Comparison of ENCODE assay signal across 8 cellular contexts in the genomic region with DNA sequence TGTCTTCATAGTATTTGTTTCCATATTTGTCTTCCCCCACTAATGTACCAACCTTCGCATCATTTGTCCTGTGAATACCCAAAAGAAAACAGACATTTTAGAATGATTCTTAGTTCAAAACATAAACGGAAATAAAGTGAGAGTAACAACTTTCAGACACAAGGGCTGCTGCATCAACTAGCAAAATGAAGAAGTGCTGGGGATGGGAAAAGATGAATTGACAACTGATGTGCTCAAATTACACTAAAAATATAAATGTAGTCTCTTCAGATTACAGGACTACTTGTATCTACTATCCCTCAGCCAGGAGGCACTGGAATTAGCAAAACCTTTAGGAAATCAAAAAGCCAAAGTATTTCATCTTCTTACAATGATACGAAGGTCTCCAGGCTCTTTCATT. TPM values are rescaled to one million over a fixed set of nuclear protein-coding genes. Genes with fewer than 3 reads are reported as not detected.
A peak's percentile ranks its signal among the peaks of the same experiment; 100 is the strongest.
DNase-seq lines count a peak whose midpoint lies in the region; ATAC-seq, FAIRE-seq and TF ChIP-seq lines count a peak whose summit lies in the region.

No MANE protein-coding gene starts in this region.

- 17 to 23% methylated on average over 3 of the region's 3 CpGs for WGBS in testis, 2 donors

- H3K4me1 Mint-ChIP-seq in activated CD4-positive, alpha-beta T cell treated with anti-CD3 and anti-CD28 coated beads, Interleukin-2, amount 10 ng/mL, durations not matched to agents 7 days and 5 days: peaks cover 61% of the 10 kb centered on the region
- peaks cover 32% of the 10 kb centered on the region for H3K4me1 Mint-ChIP-seq in activated T-helper 17 cell treated with anti-CD3 and anti-CD28 coated beads, Interleukin-2, amount 50 U/mL, for 72 hours

- H3K27ac ChIP-seq in kidney (ENCODE audit: low read depth in 2 of 2, low read length in 2 of 2) (no peak overlapping the region), testis (peak overlapping the region; percentile 59 to 91)

- no peaks in the 10 kb centered on the region for H3K36me3 ChIP-seq in kidney (ENCODE audit: control insufficient read depth in 1 of 2, insufficient read depth in 2 of 2, low read length in 2 of 2)
- no peaks in the 10 kb centered on the region for H3K36me3 ChIP-seq in testis (ENCODE audit: low read depth, missing control alignments)

- intact Hi-C loops in kidney (cut with DNase I): no loop called here
- intact Hi-C loops in testis (cut with DNase I; ENCODE audit: low total_unique reads): no loop called here
- intact Hi-C loops in head of caudate nucleus (cut with DNase I): no loop called here

- TF ChIP-seq POLR2A in testis (IDR thresholded peaks at IDR 0.05): no peak

- H3K36me3 Mint-ChIP-seq in activated CD4-positive, alpha-beta T cell treated with anti-CD3 and anti-CD28 coated beads, Interleukin-2, amount 10 ng/mL, durations not matched to agents 7 days and 5 days (ENCODE audit: low read depth): peaks cover 55% of the 10 kb centered on the region
- H3K36me3 Mint-ChIP-seq in activated T-helper 17 cell treated with anti-CD3 and anti-CD28 coated beads, Interleukin-2, amount 50 U/mL, for 72 hours (ENCODE audit: low read depth): peaks cover 56% of the 10 kb centered on the region

- ATAC-seq in activated T-helper 17 cell treated with anti-CD3 and anti-CD28 coated beads, Interleukin-2, amount 50 U/mL, for 72 hours (replicated peaks): peak; percentile 12

- H3K27ac Mint-ChIP-seq in activated CD4-positive, alpha-beta T cell treated with anti-CD3 and anti-CD28 coated beads, Interleukin-2, amount 10 ng/mL, durations not matched to agents 7 days and 5 days: peak overlapping the region; percentile 92
- H3K27ac Mint-ChIP-seq in activated T-helper 17 cell treated with anti-CD3 and anti-CD28 coated beads, Interleukin-2, amount 50 U/mL, for 72 hours: peak overlapping the region; percentile 97

- peaks cover 0 to 12% of the 10 kb centered on the region in 2 donors for H3K4me1 ChIP-seq in kidney (ENCODE audit: control insufficient read depth in 1 of 2, insufficient read depth in 1 of 2, low read depth in 1 of 2, low read length in 2 of 2)
- no peaks in the 10 kb centered on the region for H3K4me1 ChIP-seq in testis

- POLR2A ChIA-PET in activated CD4-positive, alpha-beta T cell treated with anti-CD3 and anti-CD28 coated beads, Interleukin-2, amount 10 ng/mL, durations not matched to agents 7 days and 5 days (lab: Charles Lee): interaction anchor here (0.6 kb wide), 1 partner anchor 1011 kb away, joined by 3 read pairs; no protein-coding TSS in a partner anchor

- peak overlapping the region; percentile 74 to 97 for H3K9ac ChIP-seq in kidney (ENCODE audit: low read length in 2 of 2)

- H3K9me3 ChIP-seq in kidney (ENCODE audit: control insufficient read depth in 1 of 2, low read length in 2 of 2): no peaks in the 10 kb centered on the region
- H3K9me3 ChIP-seq in testis: no peaks in the 10 kb centered on the region

- CTCF ChIA-PET in activated CD4-positive, alpha-beta T cell treated with anti-CD3 and anti-CD28 coated beads, Interleukin-2, amount 10 ng/mL, durations not matched to agents 7 days and 5 days (lab: Charles Lee): interaction anchor here (1.3 to 1.9 kb wide), 2 partner anchors 9 to 12 kb away, joined by 4 to 14 read pairs; no protein-coding TSS in a partner anchor

- H3K9me3 Mint-ChIP-seq in activated CD4-positive, alpha-beta T cell treated with anti-CD3 and anti-CD28 coated beads, Interleukin-2, amount 10 ng/mL, durations not matched to agents 7 days and 5 days: peaks cover 21% of the 10 kb centered on the region
- H3K9me3 Mint-ChIP-seq in activated T-helper 17 cell treated with anti-CD3 and anti-CD28 coated beads, Interleukin-2, amount 50 U/mL, for 72 hours: peaks cover 10% of the 10 kb centered on the region

- H3K4me3 ChIP-seq in kidney (ENCODE audit: low read length in 2 of 2): peak overlapping the region; percentile 88 to 99
- peak overlapping the region; percentile 60 to 94 for H3K4me3 ChIP-seq in testis

- H3K4me3 Mint-ChIP-seq in activated CD4-positive, alpha-beta T cell treated with anti-CD3 and anti-CD28 coated beads, Interleukin-2, amount 10 ng/mL, durations not matched to agents 7 days and 5 days: peak overlapping the region; percentile 94
- H3K4me3 Mint-ChIP-seq in activated T-helper 17 cell treated with anti-CD3 and anti-CD28 coated beads, Interleukin-2, amount 50 U/mL, for 72 hours: peak overlapping the region; percentile 89

- DNase-seq in activated CD4-positive, alpha-beta T cell treated with anti-CD3 and anti-CD28 coated beads, Interleukin-2, amount 10 ng/mL, durations not matched to agents 7 days and 5 days: no peak
- DNase-seq in activated CD4-positive, alpha-beta T cell treated with anti-CD3 and anti-CD28 coated beads for 4 hours: no peak
- DNase-seq in kidney: no peak
- DNase-seq in testis: no peak
- DNase-seq in head of caudate nucleus: no peak
- no peak for DNase-seq in epidermal melanocyte (ENCODE audit: insufficient read length, low spot score)
- no peak for DNase-seq in NCI-H2029 treated with DMSO at 0.1 percent for 48 hours (lab: John Stamatoyannopoulos, UW)

- FAIRE-seq in kidney (lab: Jason Lieb, UNC): no peak

- TF ChIP-seq CTCF in kidney (IDR thresholded peaks at IDR 0.05; ENCODE audit: borderline replicate concordance, extremely low read depth, insufficient read depth) (no peak), testis (IDR thresholded peaks at IDR 0.05) (no peak)

- no peaks in the 10 kb centered on the region for H3K27me3 ChIP-seq in testis

- no peaks in the 10 kb centered on the region for H3K27me3 Mint-ChIP-seq in activated CD4-positive, alpha-beta T cell treated with anti-CD3 and anti-CD28 coated beads, Interleukin-2, amount 10 ng/mL, durations not matched to agents 7 days and 5 days
- no peaks in the 10 kb centered on the region for H3K27me3 Mint-ChIP-seq in activated T-helper 17 cell treated with anti-CD3 and anti-CD28 coated beads, Interleukin-2, amount 50 U/mL, for 72 hours

RNA-seq across cellular contexts. Expression of gene NDUFA12, which starts 0.7 kb away (rescaled TPM):
- 100 to 1,000 TPM; 172 to 219 TPM for total RNA-seq in activated CD4-positive, alpha-beta T cell treated with anti-CD3 and anti-CD28 coated beads, Interleukin-2, amount 10 ng/mL, durations not matched to agents 7 days and 5 days
- 100 to 1,000 TPM in 1 of 2 donors, 10 to 100 TPM in 1; 90.0 to 148 TPM for total RNA-seq in activated T-helper 17 cell treated with anti-CD3 and anti-CD28 coated beads, Interleukin-2, amount 50 U/mL, for 72 hours
- total RNA-seq in kidney (79.0 TPM), testis (10 to 100 TPM; 75.2 to 77.5 TPM)
- polyA plus RNA-seq in kidney (ENCODE audit: insufficient read depth, low read depth, low replicate concordance) (246 TPM), testis (ENCODE audit: insufficient read depth, low read depth, low replicate concordance) (136 TPM)

Comparison
In these comparisons a context has a peak if more than half of its experiments do, and no peak if none do; other contexts are left out.
1. H3K27ac ChIP-seq: peak in testis (2 of 2); none in kidney (0 of 2).